In the genomic region with DNA sequence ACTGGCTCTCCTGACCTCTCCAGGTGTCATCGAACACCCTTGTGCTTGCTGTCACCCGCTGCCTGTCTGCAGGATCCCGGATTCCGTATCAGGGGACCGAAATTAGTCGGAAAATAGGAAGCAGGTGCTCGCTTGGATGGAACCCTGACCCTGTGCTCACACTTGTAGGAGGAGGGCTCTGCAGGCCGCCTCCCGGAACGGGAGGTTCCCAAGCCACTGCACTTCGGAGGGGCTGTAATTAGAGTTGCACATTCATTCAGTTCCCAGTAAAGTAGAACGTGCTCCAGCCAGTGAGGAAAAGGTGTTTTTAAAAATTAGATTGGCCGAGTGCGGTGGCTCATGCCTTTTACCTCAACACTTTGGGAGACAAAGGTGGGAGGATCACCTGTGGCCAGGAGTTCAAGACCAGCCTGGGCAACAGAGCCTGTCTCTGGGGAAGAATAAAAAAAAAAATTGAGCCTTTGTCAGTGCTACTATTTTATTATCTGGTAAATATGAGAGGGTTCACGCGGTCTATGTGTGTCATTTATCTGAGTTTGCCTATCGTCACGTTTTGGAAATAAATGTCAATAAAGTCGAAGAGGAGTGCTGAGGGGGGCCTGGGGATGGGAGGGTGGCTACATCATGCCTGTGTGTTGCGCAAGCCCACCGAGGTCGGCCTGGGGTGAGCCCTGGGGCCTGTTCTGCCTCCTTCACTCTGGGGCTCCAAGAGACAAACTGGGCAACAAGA, we compare ENCODE assay signal across 1 cellular context.
TF ChIP-seq lines count a peak whose summit lies in the region.

No MANE protein-coding gene starts in this region.

TF ChIP-seq in HepG2, 621 proteins besides CTCF, POLR2A, EP300 and RAD21 (continued from another document and continues in another):
- TF ChIP-seq, protein P1, sequence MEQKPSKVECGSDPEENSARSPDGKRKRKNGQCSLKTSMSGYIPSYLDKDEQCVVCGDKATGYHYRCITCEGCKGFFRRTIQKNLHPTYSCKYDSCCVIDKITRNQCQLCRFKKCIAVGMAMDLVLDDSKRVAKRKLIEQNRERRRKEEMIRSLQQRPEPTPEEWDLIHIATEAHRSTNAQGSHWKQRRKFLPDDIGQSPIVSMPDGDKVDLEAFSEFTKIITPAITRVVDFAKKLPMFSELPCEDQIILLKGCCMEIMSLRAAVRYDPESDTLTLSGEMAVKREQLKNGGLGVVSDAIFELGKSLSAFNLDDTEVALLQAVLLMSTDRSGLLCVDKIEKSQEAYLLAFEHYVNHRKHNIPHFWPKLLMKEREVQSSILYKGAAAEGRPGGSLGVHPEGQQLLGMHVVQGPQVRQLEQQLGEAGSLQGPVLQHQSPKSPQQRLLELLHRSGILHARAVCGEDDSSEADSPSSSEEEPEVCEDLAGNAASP (CRISPR knock-in tag; IDR thresholded peaks at IDR 0.05; ENCODE audit: borderline replicate concordance) = peak; percentile 89
- TF ChIP-seq ZNF816 (CRISPR knock-in tag; IDR thresholded peaks at IDR 0.05; ENCODE audit: borderline replicate concordance) (no peak; the same call in 1 of the 2 replicates), ZNF20 (CRISPR knock-in tag; IDR thresholded peaks at IDR 0.05) (no peak), HES4 (CRISPR knock-in tag; IDR thresholded peaks at IDR 0.05; ENCODE audit: borderline replicate concordance) (no peak), SRSF1 (optimal IDR thresholded peaks at IDR 0.05; ENCODE audit: low read depth, low read length) (no peak), E2F2 (CRISPR knock-in tag; IDR thresholded peaks at IDR 0.05; ENCODE audit: borderline replicate concordance) (0 out of 2 replicates have a peak, but pooled peaks have one; percentile 71), CREM (IDR thresholded peaks at IDR 0.05) (peak; percentile 81), CREM (CRISPR knock-in tag; IDR thresholded peaks at IDR 0.05) (no peak), PRPF4 (IDR thresholded peaks at IDR 0.05; ENCODE audit: low read depth, low read length, poor library complexity, severe bottlenecking) (peak; percentile 38), ARNTL (CRISPR knock-in tag; IDR thresholded peaks at IDR 0.05) (peak; percentile 66; the same call in 1 of the 2 replicates), ZNF878 (CRISPR knock-in tag; IDR thresholded peaks at IDR 0.05) (peak; percentile 93; the same call in 1 of the 2 replicates), ZNF841 (CRISPR knock-in tag; IDR thresholded peaks at IDR 0.05; ENCODE audit: borderline replicate concordance) (no peak), HMGA1 (CRISPR knock-in tag; conservative IDR thresholded peaks at IDR 0.05) (no peak), ZNF44 (CRISPR knock-in tag; IDR thresholded peaks at IDR 0.05) (no peak; the same call in 1 of the 2 replicates), LRRFIP1 (CRISPR knock-in tag; conservative IDR thresholded peaks at IDR 0.05) (0 out of 2 replicates have a peak, but pooled peaks have one; percentile 58), MAFG (CRISPR knock-in tag; IDR thresholded peaks at IDR 0.05) (no peak), ATM (IDR thresholded peaks at IDR 0.05; ENCODE audit: borderline replicate concordance) (no peak), TAF15 (IDR thresholded peaks at IDR 0.05; ENCODE audit: low read depth, low read length, poor library complexity, severe bottlenecking) (no peak), ZNF121 (CRISPR knock-in tag; IDR thresholded peaks at IDR 0.05) (0 out of 2 replicates have a peak, but pooled peaks have one; percentile 17), PHF8 (CRISPR knock-in tag; IDR thresholded peaks at IDR 0.05) (peak; percentile 87), GATA4 (IDR thresholded peaks at IDR 0.05; ENCODE audit: borderline replicate concordance, low read depth) (no peak), ZNF205 (CRISPR knock-in tag; IDR thresholded peaks at IDR 0.05) (peak; percentile 96), FLYWCH1 (CRISPR knock-in tag; IDR thresholded peaks at IDR 0.05) (peak; percentile 95; the same call in 1 of the 2 replicates), FOXO1 (CRISPR knock-in tag; IDR thresholded peaks at IDR 0.05) (peak; percentile 88), BHLHE40 (IDR thresholded peaks at IDR 0.05; ENCODE audit: low read length) (peak; percentile 78), DRAP1 (CRISPR knock-in tag; IDR thresholded peaks at IDR 0.05) (peak; percentile 65), ZMAT3 (CRISPR knock-in tag; conservative IDR thresholded peaks at IDR 0.05) (peak; percentile 97), POLR2AphosphoS2 (IDR thresholded peaks at IDR 0.05; ENCODE audit: low read depth, low read length) (no peak; the same call in 1 of the 2 replicates), ATF6 (CRISPR knock-in tag; conservative IDR thresholded peaks at IDR 0.05) (peak; percentile 91), MEIS2 (CRISPR knock-in tag; IDR thresholded peaks at IDR 0.05) (peak; percentile 70; the same call in 1 of the 2 replicates), POGK (CRISPR knock-in tag; conservative IDR thresholded peaks at IDR 0.05) (peak; percentile 81), SP140L (CRISPR knock-in tag; IDR thresholded peaks at IDR 0.05; ENCODE audit: borderline replicate concordance) (peak; percentile 95; the same call in 1 of the 2 replicates), ZNF703 (CRISPR knock-in tag; IDR thresholded peaks at IDR 0.05; ENCODE audit: borderline replicate concordance) (no peak), ZNF431 (CRISPR knock-in tag; IDR thresholded peaks at IDR 0.05; ENCODE audit: borderline replicate concordance, low read depth) (peak; percentile 94; the same call in 1 of the 2 replicates), TOE1 (CRISPR knock-in tag; IDR thresholded peaks at IDR 0.05) (no peak)
- TF ChIP-seq, protein P2, sequence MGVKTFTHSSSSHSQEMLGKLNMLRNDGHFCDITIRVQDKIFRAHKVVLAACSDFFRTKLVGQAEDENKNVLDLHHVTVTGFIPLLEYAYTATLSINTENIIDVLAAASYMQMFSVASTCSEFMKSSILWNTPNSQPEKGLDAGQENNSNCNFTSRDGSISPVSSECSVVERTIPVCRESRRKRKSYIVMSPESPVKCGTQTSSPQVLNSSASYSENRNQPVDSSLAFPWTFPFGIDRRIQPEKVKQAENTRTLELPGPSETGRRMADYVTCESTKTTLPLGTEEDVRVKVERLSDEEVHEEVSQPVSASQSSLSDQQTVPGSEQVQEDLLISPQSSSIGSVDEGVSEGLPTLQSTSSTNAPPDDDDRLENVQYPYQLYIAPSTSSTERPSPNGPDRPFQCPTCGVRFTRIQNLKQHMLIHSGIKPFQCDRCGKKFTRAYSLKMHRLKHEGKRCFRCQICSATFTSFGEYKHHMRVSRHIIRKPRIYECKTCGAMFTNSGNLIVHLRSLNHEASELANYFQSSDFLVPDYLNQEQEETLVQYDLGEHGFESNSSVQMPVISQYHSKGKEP (CRISPR knock-in tag; IDR thresholded peaks at IDR 0.05) = peak; percentile 64; the same call in 1 of the 2 replicates
- TF ChIP-seq, protein P3, sequence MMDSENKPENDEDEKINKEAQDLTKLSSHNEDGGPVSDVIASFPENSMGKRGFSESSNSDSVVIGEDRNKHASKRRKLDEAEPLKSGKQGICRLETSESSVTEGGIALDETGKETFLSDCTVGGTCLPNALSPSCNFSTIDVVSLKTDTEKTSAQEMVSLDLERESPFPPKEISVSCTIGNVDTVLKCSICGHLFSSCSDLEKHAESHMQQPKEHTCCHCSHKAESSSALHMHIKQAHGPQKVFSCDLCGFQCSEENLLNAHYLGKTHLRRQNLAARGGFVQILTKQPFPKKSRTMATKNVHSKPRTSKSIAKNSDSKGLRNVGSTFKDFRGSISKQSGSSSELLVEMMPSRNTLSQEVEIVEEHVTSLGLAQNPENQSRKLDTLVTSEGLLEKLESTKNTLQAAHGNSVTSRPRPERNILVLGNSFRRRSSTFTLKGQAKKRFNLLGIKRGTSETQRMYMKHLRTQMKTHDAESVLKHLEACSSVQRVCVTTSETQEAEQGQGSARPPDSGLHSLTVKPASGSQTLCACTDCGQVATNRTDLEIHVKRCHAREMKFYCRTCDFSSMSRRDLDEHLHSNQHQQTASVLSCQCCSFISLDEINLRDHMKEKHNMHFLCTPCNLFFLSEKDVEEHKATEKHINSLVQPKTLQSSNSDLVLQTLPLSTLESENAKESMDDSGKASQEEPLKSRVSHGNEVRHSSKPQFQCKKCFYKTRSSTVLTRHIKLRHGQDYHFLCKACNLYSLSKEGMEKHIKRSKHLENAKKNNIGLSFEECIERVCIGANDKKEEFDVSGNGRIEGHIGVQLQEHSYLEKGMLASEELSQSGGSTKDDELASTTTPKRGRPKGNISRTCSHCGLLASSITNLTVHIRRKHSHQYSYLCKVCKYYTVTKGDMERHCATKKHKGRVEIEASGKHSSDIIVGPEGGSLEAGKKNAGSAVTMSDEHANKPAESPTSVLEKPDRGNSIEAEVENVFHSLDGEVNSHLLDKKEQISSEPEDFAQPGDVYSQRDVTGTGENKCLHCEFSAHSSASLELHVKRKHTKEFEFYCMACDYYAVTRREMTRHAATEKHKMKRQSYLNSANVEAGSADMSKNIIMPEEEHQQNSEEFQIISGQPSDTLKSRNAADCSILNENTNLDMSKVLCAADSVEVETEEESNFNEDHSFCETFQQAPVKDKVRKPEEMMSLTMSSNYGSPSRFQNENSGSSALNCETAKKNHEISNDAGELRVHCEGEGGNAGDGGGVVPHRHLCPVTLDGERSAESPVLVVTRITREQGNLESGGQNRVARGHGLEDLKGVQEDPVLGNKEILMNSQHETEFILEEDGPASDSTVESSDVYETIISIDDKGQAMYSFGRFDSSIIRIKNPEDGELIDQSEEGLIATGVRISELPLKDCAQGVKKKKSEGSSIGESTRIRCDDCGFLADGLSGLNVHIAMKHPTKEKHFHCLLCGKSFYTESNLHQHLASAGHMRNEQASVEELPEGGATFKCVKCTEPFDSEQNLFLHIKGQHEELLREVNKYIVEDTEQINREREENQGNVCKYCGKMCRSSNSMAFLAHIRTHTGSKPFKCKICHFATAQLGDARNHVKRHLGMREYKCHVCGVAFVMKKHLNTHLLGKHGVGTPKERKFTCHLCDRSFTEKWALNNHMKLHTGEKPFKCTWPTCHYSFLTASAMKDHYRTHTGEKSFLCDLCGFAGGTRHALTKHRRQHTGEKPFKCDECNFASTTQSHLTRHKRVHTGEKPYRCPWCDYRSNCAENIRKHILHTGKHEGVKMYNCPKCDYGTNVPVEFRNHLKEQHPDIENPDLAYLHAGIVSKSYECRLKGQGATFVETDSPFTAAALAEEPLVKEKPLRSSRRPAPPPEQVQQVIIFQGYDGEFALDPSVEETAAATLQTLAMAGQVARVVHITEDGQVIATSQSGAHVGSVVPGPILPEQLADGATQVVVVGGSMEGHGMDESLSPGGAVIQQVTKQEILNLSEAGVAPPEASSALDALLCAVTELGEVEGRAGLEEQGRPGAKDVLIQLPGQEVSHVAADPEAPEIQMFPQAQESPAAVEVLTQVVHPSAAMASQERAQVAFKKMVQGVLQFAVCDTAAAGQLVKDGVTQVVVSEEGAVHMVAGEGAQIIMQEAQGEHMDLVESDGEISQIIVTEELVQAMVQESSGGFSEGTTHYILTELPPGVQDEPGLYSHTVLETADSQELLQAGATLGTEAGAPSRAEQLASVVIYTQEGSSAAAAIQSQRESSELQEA (CRISPR knock-in tag; IDR thresholded peaks at IDR 0.05; ENCODE audit: not compliant biosample characterization) = peak; percentile 79
